ENCODE assay signal across 14 cellular contexts in the genomic region with DNA sequence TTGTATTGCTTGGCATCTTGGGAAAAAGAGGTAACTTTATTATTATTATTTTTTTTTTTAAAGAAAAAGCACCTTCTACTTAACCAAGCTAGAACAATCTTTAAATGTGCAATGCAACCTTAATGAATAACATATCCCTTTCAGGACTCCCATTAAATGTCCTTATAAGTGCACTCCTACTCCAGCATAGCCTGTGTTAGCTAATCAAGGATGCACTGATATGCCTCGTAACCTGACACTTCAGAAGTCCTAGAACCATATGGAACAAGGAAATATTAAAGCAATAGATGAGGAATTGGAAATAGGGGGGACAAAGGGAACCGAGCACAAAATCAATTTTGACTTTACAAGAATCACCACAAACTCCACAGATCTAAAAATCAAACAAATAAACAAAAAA.
"Had no signal": no experiment of that assay in that cellular context is flagged by ENCODE, and none has a peak within 500 bp of the region (broad histone marks: within the 10 kb centered on the region; RNA-seq: fewer than 3 reads in every experiment).

No MANE protein-coding gene starts in this region.

- H3K27ac ChIP-seq: right atrium auricular region, skin epidermis, thyroid gland had no signal

- H3K36me3 ChIP-seq: right atrium auricular region, thyroid gland had no signal

- H3K4me3 ChIP-seq: right atrium auricular region, skin epidermis, thyroid gland had no signal

- H3K27me3 ChIP-seq: right atrium auricular region, thyroid gland had no signal

- DNase-seq: activated CD4-positive, alpha-beta T cell treated with anti-CD3 and anti-CD28 coated beads, Interleukin-2, amount 50 U/mL, for 48 hours; activated CD4-positive, CD25-positive, alpha-beta regulatory T cell treated with anti-CD3 and anti-CD28 coated beads, Interleukin-2, amount 50 U/mL, for 72 hours; activated CD8-positive, alpha-beta memory T cell treated with anti-CD3 and anti-CD28 coated beads, Interleukin-2, amount 10 ng/mL, durations not matched to agents 7 days and 5 days; activated effector memory CD4-positive, alpha-beta T cell treated with anti-CD3 and anti-CD28 coated beads, Interleukin-2, amount 50 U/mL, for 16 hours; activated T-cell treated with anti-CD3 and anti-CD28 coated beads, Interleukin-2, amount 50 U/mL, for 24 hours; amygdala; foreskin melanocyte; islet precursor cell; mammary epithelial cell; natural killer cell; nucleus accumbens; thyroid gland had no signal

- H3K9me3 ChIP-seq: right atrium auricular region, thyroid gland had no signal
